Comparison of ENCODE assay signal across 1 cellular context in genomic region chr13:112634102-112634501, GRCh38.
TF ChIP-seq lines count a peak whose summit lies in the region.

No MANE protein-coding gene starts in this region.

TF ChIP-seq in K562, 482 proteins besides CTCF, POLR2A, EP300 and RAD21:
- no peak for TF ChIP-seq ATF1 (CRISPR knock-in tag; IDR thresholded peaks at IDR 0.05)
- TF ChIP-seq ATF1 (tag; IDR thresholded peaks at IDR 0.05): 0 out of 2 replicates have a peak, but pooled peaks have one; percentile 22
- TF ChIP-seq RBM25 (IDR thresholded peaks at IDR 0.05; ENCODE audit: low read depth, low read length, severe bottlenecking): no peak
- no peak for TF ChIP-seq BDP1 (IDR thresholded peaks at IDR 0.05; ENCODE audit: insufficient read depth, insufficient read length)
- TF ChIP-seq USF1 (CRISPR knock-in tag; IDR thresholded peaks at IDR 0.05): peak; percentile 48
- peak; percentile 53; the same call in 1 of the 2 replicates for TF ChIP-seq RAD51 (IDR thresholded peaks at IDR 0.05; ENCODE audit: borderline replicate concordance, low read depth)
- peak; percentile 66 for TF ChIP-seq USF2 (CRISPR knock-in tag; IDR thresholded peaks at IDR 0.05)
